1 cellular context compared by ENCODE assay signal in the genomic region with DNA sequence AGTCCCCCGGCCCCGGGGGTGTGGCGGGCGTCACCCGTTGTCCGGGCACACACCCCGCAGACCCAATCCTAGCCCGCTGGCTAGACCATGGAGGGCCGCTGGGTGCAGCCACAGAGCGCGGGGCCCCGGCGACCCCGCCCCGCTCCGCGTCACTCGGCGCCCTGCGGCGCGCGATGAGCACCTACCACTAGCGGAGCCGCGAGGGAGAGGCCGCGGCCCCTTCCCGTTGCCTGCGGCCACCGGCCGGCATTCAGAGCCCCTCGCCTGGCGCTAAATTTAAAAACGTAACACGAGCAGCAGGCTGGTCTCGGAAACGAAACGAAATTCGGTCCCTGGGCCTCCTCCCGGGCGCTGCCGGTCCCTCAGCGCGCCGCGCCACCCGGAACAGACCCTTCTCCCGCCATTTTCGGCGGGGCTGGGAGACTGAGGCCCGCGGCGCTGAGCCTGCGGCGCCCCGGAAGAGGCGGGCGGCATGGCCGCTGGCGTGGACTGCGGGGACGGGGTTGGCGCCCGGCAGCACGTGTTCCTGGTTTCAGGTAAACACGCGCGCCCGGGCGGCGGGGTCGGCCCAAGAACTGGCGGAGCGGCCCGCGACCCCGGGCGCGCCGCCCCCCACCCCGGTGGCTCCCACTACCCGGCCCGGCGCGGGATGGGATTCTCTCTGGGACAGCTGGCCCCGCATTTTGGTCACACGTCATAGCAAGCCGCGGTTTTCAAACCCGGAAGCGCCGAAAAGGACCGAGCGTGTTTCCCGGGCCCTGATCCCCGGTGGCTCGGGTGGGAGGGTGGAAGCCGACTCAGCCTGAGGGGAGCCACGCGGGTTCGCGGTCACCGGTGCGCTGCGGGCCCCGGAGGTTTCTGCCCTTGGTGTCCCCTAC.
TF ChIP-seq lines count a peak whose summit lies in the region.

Gene RNASEH2B (plus strand): TSS at position 187 of the 878 bp plus-strand sequence. CDS start 286 bp downstream, at position 473.

TF ChIP-seq in HepG2, 621 proteins besides CTCF, POLR2A, EP300 and RAD21 (continued from another document and continues in another):
- 0 out of 2 replicates have a peak, but pooled peaks have one; percentile 20 for TF ChIP-seq ZNF891 (CRISPR knock-in tag; IDR thresholded peaks at IDR 0.05)
- TF ChIP-seq FOXC1 (CRISPR knock-in tag; IDR thresholded peaks at IDR 0.05; ENCODE audit: borderline replicate concordance), result no peak
- TF ChIP-seq ZNF563 (CRISPR knock-in tag; IDR thresholded peaks at IDR 0.05), result peak; percentile 95
- TF ChIP-seq ZNF782 (CRISPR knock-in tag; IDR thresholded peaks at IDR 0.05; ENCODE audit: borderline replicate concordance), result no peak
- no peak for TF ChIP-seq XBP1 (CRISPR knock-in tag; IDR thresholded peaks at IDR 0.05)
- peak; percentile 87; the same call in 1 of the 2 replicates for TF ChIP-seq ZNF274 (CRISPR knock-in tag; IDR thresholded peaks at IDR 0.05)
- TF ChIP-seq NR2F2 (IDR thresholded peaks at IDR 0.05; ENCODE audit: borderline replicate concordance, low read depth), result no peak
- no peak for TF ChIP-seq RBM39 (IDR thresholded peaks at IDR 0.05; ENCODE audit: low read depth, low read length, poor library complexity, severe bottlenecking)
- no peak for TF ChIP-seq ZNF616 (CRISPR knock-in tag; IDR thresholded peaks at IDR 0.05; ENCODE audit: low read depth)
- TF ChIP-seq ZNF33A (CRISPR knock-in tag; IDR thresholded peaks at IDR 0.05; ENCODE audit: borderline replicate concordance), result 0 out of 2 replicates have a peak, but pooled peaks have one; percentile 31
- TF ChIP-seq ATM (IDR thresholded peaks at IDR 0.05; ENCODE audit: borderline replicate concordance), result no peak
- no peak for TF ChIP-seq ZNF644 (CRISPR knock-in tag; IDR thresholded peaks at IDR 0.05; ENCODE audit: low read depth)
- TF ChIP-seq ZMYM4 (CRISPR knock-in tag; IDR thresholded peaks at IDR 0.05), result peak; percentile 62
- TF ChIP-seq, protein P1, sequence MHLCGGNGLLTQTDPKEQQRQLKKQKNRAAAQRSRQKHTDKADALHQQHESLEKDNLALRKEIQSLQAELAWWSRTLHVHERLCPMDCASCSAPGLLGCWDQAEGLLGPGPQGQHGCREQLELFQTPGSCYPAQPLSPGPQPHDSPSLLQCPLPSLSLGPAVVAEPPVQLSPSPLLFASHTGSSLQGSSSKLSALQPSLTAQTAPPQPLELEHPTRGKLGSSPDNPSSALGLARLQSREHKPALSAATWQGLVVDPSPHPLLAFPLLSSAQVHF (CRISPR knock-in tag; IDR thresholded peaks at IDR 0.05), result 0 out of 2 replicates have a peak, but pooled peaks have one; percentile 45
- TF ChIP-seq ZZZ3 (CRISPR knock-in tag; IDR thresholded peaks at IDR 0.05; ENCODE audit: borderline replicate concordance), result no peak
- TF ChIP-seq ZNF792 (CRISPR knock-in tag; IDR thresholded peaks at IDR 0.05), result peak; percentile 55
- no peak for TF ChIP-seq ZFP36 (IDR thresholded peaks at IDR 0.05; ENCODE audit: borderline replicate concordance, low read depth, low read length, partially characterized antibody)
- TF ChIP-seq SOX13 (IDR thresholded peaks at IDR 0.05), result no peak
- no peak for TF ChIP-seq SOX13 (CRISPR knock-in tag; conservative IDR thresholded peaks at IDR 0.05 in 1 of 2, IDR thresholded peaks at IDR 0.05 in 1 of 2)
- TF ChIP-seq ZNF160 (CRISPR knock-in tag; IDR thresholded peaks at IDR 0.05), result peak; percentile 65; the same call in 1 of the 2 replicates
- TF ChIP-seq GPBP1L1 (CRISPR knock-in tag; IDR thresholded peaks at IDR 0.05), result no peak
- TF ChIP-seq, protein P2, sequence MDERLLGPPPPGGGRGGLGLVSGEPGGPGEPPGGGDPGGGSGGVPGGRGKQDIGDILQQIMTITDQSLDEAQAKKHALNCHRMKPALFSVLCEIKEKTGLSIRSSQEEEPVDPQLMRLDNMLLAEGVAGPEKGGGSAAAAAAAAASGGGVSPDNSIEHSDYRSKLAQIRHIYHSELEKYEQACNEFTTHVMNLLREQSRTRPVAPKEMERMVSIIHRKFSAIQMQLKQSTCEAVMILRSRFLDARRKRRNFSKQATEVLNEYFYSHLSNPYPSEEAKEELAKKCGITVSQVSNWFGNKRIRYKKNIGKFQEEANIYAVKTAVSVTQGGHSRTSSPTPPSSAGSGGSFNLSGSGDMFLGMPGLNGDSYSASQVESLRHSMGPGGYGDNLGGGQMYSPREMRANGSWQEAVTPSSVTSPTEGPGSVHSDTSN (CRISPR knock-in tag; IDR thresholded peaks at IDR 0.05), result no peak
- TF ChIP-seq HNRNPK (IDR thresholded peaks at IDR 0.05; ENCODE audit: low read depth, low read length, poor library complexity, severe bottlenecking), result peak; percentile 61
- no peak for TF ChIP-seq ZFP37 (CRISPR knock-in tag; IDR thresholded peaks at IDR 0.05; ENCODE audit: borderline replicate concordance)
- no peak for TF ChIP-seq DPF2 (CRISPR knock-in tag; IDR thresholded peaks at IDR 0.05; ENCODE audit: borderline replicate concordance, low read depth)
- TF ChIP-seq SIX1 (CRISPR knock-in tag; IDR thresholded peaks at IDR 0.05; ENCODE audit: borderline replicate concordance), result no peak
- TF ChIP-seq NFYC (CRISPR knock-in tag; IDR thresholded peaks at IDR 0.05), result 0 out of 2 replicates have a peak, but pooled peaks have one; percentile 10
- TF ChIP-seq ZNF430 (CRISPR knock-in tag; IDR thresholded peaks at IDR 0.05), result peak; percentile 41; the same call in 1 of the 2 replicates
- no peak; the same call in 1 of the 2 replicates for TF ChIP-seq DNMT1 (CRISPR knock-in tag; IDR thresholded peaks at IDR 0.05)
- TF ChIP-seq HNF4G (IDR thresholded peaks at IDR 0.05; ENCODE audit: borderline replicate concordance, low read depth, low read length), result no peak
- no peak for TF ChIP-seq HNF4G (CRISPR knock-in tag; IDR thresholded peaks at IDR 0.05; ENCODE audit: borderline replicate concordance, low read depth)
- TF ChIP-seq USF2 (IDR thresholded peaks at IDR 0.05; ENCODE audit: low read depth, low read length), result no peak
- TF ChIP-seq USF2 (CRISPR knock-in tag; IDR thresholded peaks at IDR 0.05; ENCODE audit: borderline replicate concordance), result 0 out of 2 replicates have a peak, but pooled peaks have one; percentile 28
- no peak for TF ChIP-seq ZBTB26 (CRISPR knock-in tag; IDR thresholded peaks at IDR 0.05; ENCODE audit: borderline replicate concordance)
- peak; percentile 83 for TF ChIP-seq ZFX (CRISPR knock-in tag; IDR thresholded peaks at IDR 0.05; ENCODE audit: low read depth)
- TF ChIP-seq ZNF205 (CRISPR knock-in tag; IDR thresholded peaks at IDR 0.05), result no peak
- TF ChIP-seq FOSL1 (CRISPR knock-in tag; IDR thresholded peaks at IDR 0.05; ENCODE audit: borderline replicate concordance), result no peak
- TF ChIP-seq, protein P3, sequence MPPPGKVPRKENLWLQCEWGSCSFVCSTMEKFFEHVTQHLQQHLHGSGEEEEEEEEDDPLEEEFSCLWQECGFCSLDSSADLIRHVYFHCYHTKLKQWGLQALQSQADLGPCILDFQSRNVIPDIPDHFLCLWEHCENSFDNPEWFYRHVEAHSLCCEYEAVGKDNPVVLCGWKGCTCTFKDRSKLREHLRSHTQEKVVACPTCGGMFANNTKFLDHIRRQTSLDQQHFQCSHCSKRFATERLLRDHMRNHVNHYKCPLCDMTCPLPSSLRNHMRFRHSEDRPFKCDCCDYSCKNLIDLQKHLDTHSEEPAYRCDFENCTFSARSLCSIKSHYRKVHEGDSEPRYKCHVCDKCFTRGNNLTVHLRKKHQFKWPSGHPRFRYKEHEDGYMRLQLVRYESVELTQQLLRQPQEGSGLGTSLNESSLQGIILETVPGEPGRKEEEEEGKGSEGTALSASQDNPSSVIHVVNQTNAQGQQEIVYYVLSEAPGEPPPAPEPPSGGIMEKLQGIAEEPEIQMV (CRISPR knock-in tag; IDR thresholded peaks at IDR 0.05; ENCODE audit: low read depth), result 0 out of 2 replicates have a peak, but pooled peaks have one; percentile 50
- TF ChIP-seq, protein P4, sequence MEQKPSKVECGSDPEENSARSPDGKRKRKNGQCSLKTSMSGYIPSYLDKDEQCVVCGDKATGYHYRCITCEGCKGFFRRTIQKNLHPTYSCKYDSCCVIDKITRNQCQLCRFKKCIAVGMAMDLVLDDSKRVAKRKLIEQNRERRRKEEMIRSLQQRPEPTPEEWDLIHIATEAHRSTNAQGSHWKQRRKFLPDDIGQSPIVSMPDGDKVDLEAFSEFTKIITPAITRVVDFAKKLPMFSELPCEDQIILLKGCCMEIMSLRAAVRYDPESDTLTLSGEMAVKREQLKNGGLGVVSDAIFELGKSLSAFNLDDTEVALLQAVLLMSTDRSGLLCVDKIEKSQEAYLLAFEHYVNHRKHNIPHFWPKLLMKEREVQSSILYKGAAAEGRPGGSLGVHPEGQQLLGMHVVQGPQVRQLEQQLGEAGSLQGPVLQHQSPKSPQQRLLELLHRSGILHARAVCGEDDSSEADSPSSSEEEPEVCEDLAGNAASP (CRISPR knock-in tag; IDR thresholded peaks at IDR 0.05; ENCODE audit: borderline replicate concordance), result no peak
- peak; percentile 43; the same call in 1 of the 2 replicates for TF ChIP-seq SP4 (CRISPR knock-in tag; IDR thresholded peaks at IDR 0.05)
- no peak for TF ChIP-seq RXRB (CRISPR knock-in tag; IDR thresholded peaks at IDR 0.05; ENCODE audit: borderline replicate concordance)
- no peak for TF ChIP-seq ZNF768 (CRISPR knock-in tag; IDR thresholded peaks at IDR 0.05)
- TF ChIP-seq ZNF10 (CRISPR knock-in tag; IDR thresholded peaks at IDR 0.05; ENCODE audit: borderline replicate concordance, low read depth), result no peak
- TF ChIP-seq TRIM24 (CRISPR knock-in tag; IDR thresholded peaks at IDR 0.05), result no peak
- no peak for TF ChIP-seq ZNF83 (CRISPR knock-in tag; IDR thresholded peaks at IDR 0.05; ENCODE audit: borderline replicate concordance)
- peak; percentile 63 for TF ChIP-seq POGZ (CRISPR knock-in tag; IDR thresholded peaks at IDR 0.05)
- TF ChIP-seq HDAC6 (IDR thresholded peaks at IDR 0.05; ENCODE audit: low read depth, low read length), result no peak
- no peak for TF ChIP-seq NFE2 (CRISPR knock-in tag; IDR thresholded peaks at IDR 0.05)
- TF ChIP-seq SYNCRIP (IDR thresholded peaks at IDR 0.05; ENCODE audit: insufficient read depth, low read depth, low read length), result no peak
- peak; percentile 85; the same call in 1 of the 2 replicates for TF ChIP-seq ZNF790 (CRISPR knock-in tag; IDR thresholded peaks at IDR 0.05; ENCODE audit: borderline replicate concordance)
- no peak for TF ChIP-seq HMG20A (CRISPR knock-in tag; IDR thresholded peaks at IDR 0.05; ENCODE audit: borderline replicate concordance)
- TF ChIP-seq RORA (CRISPR knock-in tag; IDR thresholded peaks at IDR 0.05), result no peak
- peak in 1 of 2 experiments; percentile 50; a peak in 2 of 4 replicates for TF ChIP-seq KLF16 (CRISPR knock-in tag; IDR thresholded peaks at IDR 0.05)
- no peak for TF ChIP-seq HBP1 (CRISPR knock-in tag; IDR thresholded peaks at IDR 0.05; ENCODE audit: low read depth)
- TF ChIP-seq, protein P5, sequence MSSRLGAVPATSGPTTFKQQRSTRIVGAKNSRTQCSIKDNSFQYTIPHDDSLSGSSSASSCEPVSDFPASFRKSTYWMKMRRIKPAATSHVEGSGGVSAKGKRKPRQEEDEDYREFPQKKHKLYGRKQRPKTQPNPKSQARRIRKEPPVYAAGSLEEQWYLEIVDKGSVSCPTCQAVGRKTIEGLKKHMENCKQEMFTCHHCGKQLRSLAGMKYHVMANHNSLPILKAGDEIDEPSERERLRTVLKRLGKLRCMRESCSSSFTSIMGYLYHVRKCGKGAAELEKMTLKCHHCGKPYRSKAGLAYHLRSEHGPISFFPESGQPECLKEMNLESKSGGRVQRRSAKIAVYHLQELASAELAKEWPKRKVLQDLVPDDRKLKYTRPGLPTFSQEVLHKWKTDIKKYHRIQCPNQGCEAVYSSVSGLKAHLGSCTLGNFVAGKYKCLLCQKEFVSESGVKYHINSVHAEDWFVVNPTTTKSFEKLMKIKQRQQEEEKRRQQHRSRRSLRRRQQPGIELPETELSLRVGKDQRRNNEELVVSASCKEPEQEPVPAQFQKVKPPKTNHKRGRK (CRISPR knock-in tag; IDR thresholded peaks at IDR 0.05), result no peak
- TF ChIP-seq ZFP1 (CRISPR knock-in tag; IDR thresholded peaks at IDR 0.05), result no peak
- no peak for TF ChIP-seq TCF7L2 (IDR thresholded peaks at IDR 0.05; ENCODE audit: low read depth, low read length)
